1 cellular context compared by ENCODE assay signal in genomic region chrX:16892504-16893362, GRCh38.
TF ChIP-seq lines count a peak whose summit lies in the region.

No MANE protein-coding gene starts in this region.

TF ChIP-seq in H1, 55 proteins besides CTCF, POLR2A, EP300 and RAD21:
- TF ChIP-seq SP1 (IDR thresholded peaks at IDR 0.05; ENCODE audit: low read depth, low read length) (no peak), MAFK (IDR thresholded peaks at IDR 0.05; ENCODE audit: low read depth, low read length) (peak; percentile 58; the same call in 1 of the 2 replicates), YY1 (IDR thresholded peaks at IDR 0.05; ENCODE audit: low read depth, low read length) (0 out of 2 replicates have a peak, but pooled peaks have one; percentile 29), TAF1 (IDR thresholded peaks at IDR 0.05; ENCODE audit: low read depth, low read length) (0 out of 2 replicates have a peak, but pooled peaks have one; percentile 25)
